ENCODE assay signal across 27 cellular contexts in genomic region chr6:158688860-158689259, GRCh38. TPM values are rescaled to one million over a fixed set of nuclear protein-coding genes. Genes with fewer than 3 reads are reported as not detected.
DNase-seq lines count a peak whose midpoint lies in the region; ATAC-seq, FAIRE-seq and TF ChIP-seq lines count a peak whose summit lies in the region.
"Had no signal": no experiment of that assay in that cellular context is flagged by ENCODE, and none has a peak within 500 bp of the region (broad histone marks: within the 10 kb centered on the region; RNA-seq: fewer than 3 reads in every experiment).

No MANE protein-coding gene starts in this region.

- WGBS in K562 (ENCODE audit: insufficient coverage, low coverage, missing lambda C conversion rate): 0% methylated on average over 1 of the region's 1 CpG

- POLR2A ChIA-PET in CD4-positive, alpha-beta memory T cell (lab: Charles Lee; ENCODE audit: partially characterized antibody): interaction anchor here (2.5 kb wide), 1 partner anchor 36 kb away, joined by 18 read pairs; no protein-coding TSS in a partner anchor
- POLR2A ChIA-PET in HEK293 (lab: Yijun Ruan, JAX) (no interaction called here), K562 (lab: Yijun Ruan, JAX) (interaction anchor here (0.8 kb wide), 1 partner anchor 20 kb away, joined by 3 read pairs; no protein-coding TSS in a partner anchor)

- H3K9ac ChIP-seq in K562 (ENCODE audit: insufficient read depth in 1 of 2, low read depth in 2 of 2, low read length in 2 of 2): no peak overlapping the region
- H3K9ac ChIP-seq: BLaER1 treated with 17β-estradiol and CSF1 and Interleukin-3, amounts not matched to agents 10 nM and 100 nM had no signal

- H3K9me3 Mint-ChIP-seq in CD4-positive, alpha-beta memory T cell: peaks cover 0 to 2% (median 0%) of the 10 kb centered on the region in 8 donors
- H3K9me3 Mint-ChIP-seq: activated CD4-positive, alpha-beta memory T cell treated with anti-CD3 and anti-CD28 coated beads for 36 hours; HFFc6 had no signal

- no peak for FAIRE-seq in K562 (lab: Jason Lieb, UNC)
- FAIRE-seq: GM12891, RCC 7860, TTC549 had no signal

- in situ Hi-C loops in K562 (cut with MboI): loop anchor here (5.0 to 25.0 kb wide), 2 partner anchors 423 to 477 kb away; no protein-coding TSS in a partner anchor

- H3K4me3 ChIP-seq in CD4-positive, alpha-beta memory T cell (ENCODE audit: low read length in 2 of 2): no peak overlapping the region
- no peak overlapping the region for H3K4me3 ChIP-seq in HEK293 (ENCODE audit: low read depth, low read length)
- no peak overlapping the region for H3K4me3 ChIP-seq in K562
- H3K4me3 ChIP-seq: BLaER1 treated with 17β-estradiol and CSF1 and Interleukin-3, amounts not matched to agents 10 nM and 100 nM; suprapubic skin had no signal

- no peak for TF ChIP-seq CTCF in HEK293 (tag by site-specific recombination; IDR thresholded peaks at IDR 0.05)
- no peak for TF ChIP-seq CTCF in K562 (IDR thresholded peaks at IDR 0.05 in 2 of 3, conservative IDR thresholded peaks at IDR 0.05 in 1 of 3; ENCODE audit: insufficient read depth in 2 of 3, low read depth in 1 of 3, low read length in 3 of 3)
- TF ChIP-seq CTCF in foreskin keratinocyte (conservative IDR thresholded peaks at IDR 0.05): no peak

- H4K20me1 ChIP-seq in K562 (replicated peaks; ENCODE audit: control insufficient read depth, insufficient read depth, low read length): no peaks in the 10 kb centered on the region
- H4K20me1 ChIP-seq: BLaER1 treated with 17β-estradiol and CSF1 and Interleukin-3, amounts not matched to agents 10 nM and 100 nM had no signal

- no peaks in the 10 kb centered on the region for H3K27me3 Mint-ChIP-seq in CD4-positive, alpha-beta memory T cell
- H3K27me3 Mint-ChIP-seq: activated CD4-positive, alpha-beta memory T cell treated with anti-CD3 and anti-CD28 coated beads for 36 hours had no signal

- peak overlapping the region in 1 of 8 donors; percentile 46 for H3K4me3 Mint-ChIP-seq in CD4-positive, alpha-beta memory T cell
- H3K4me3 Mint-ChIP-seq: activated CD4-positive, alpha-beta memory T cell treated with anti-CD3 and anti-CD28 coated beads for 36 hours; HFFc6; stimulated activated naive B cell treated with anti-CD40 and anti-IgM and Interleukin-4, amounts not matched to agents 10 μg/mL and 1 μg/mL and 100 μg/mL, for 72 hours had no signal

- H3K4me1 Mint-ChIP-seq in CD4-positive, alpha-beta memory T cell: peaks cover 40 to 72% (median 53%) of the 10 kb centered on the region in 4 donors

- no TSS peak for BruUV-seq in K562 (replicated peaks; lab: Mats Ljungman, UMichigan)

- CTCF ChIA-PET in CD4-positive, alpha-beta memory T cell (lab: Charles Lee; ENCODE audit: partially characterized antibody): interaction anchor here (1.4 to 7.6 kb wide), 4 partner anchors 13 to 468 kb away, joined by 3 to 220 read pairs (median 5); no protein-coding TSS in a partner anchor
- CTCF ChIA-PET in HEK293 (lab: Yijun Ruan, JAX): interaction anchor here (0.7 to 3.3 kb wide), 5 partner anchors 15 to 540 kb away, joined by 3 to 11 read pairs (median 7); no protein-coding TSS in a partner anchor
- CTCF ChIA-PET in K562 (lab: Yijun Ruan, JAX; ENCODE audit: low intra/inter-chr PET ratio): interaction anchor here (0.6 kb wide), 1 partner anchor 26 kb away, joined by 3 read pairs; no protein-coding TSS in a partner anchor

- peaks cover 2% of the 10 kb centered on the region for H3K36me3 ChIP-seq in CD4-positive, alpha-beta memory T cell (ENCODE audit: insufficient read depth, low read length)
- H3K36me3 ChIP-seq in HEK293 (ENCODE audit: control insufficient read depth in 2 of 2, insufficient read depth in 1 of 2, low read length in 2 of 2): no peaks in the 10 kb centered on the region
- H3K36me3 ChIP-seq in K562 (ENCODE audit: control insufficient read depth, insufficient read depth, low read length): no peaks in the 10 kb centered on the region
- H3K36me3 ChIP-seq: suprapubic skin had no signal

- ATAC-seq in K562: no peak
- ATAC-seq in foreskin keratinocyte: peak; percentile 68
- ATAC-seq in HG02642 (IDR thresholded peaks at IDR 0.05; ENCODE audit: poor library complexity, unreplicated experiment): no peak
- ATAC-seq: left cardiac atrium; sciatic nerve; stimulated activated naive B cell treated with anti-CD40 and anti-IgM and Interleukin-4, amounts not matched to agents 10 μg/mL and 1 μg/mL and 100 μg/mL, for 72 hours had no signal

- no peaks in the 10 kb centered on the region for H3K9me1 ChIP-seq in K562 (ENCODE audit: control insufficient read depth, insufficient read depth, low read length)

- no peaks in the 10 kb centered on the region for H3K27me3 ChIP-seq in CD4-positive, alpha-beta memory T cell (ENCODE audit: insufficient read depth, low read length)
- H3K27me3 ChIP-seq in K562 (ENCODE audit: control insufficient read depth in 2 of 2, insufficient read depth in 2 of 2, low read length in 2 of 2) (peaks cover 34 to 42% of the 10 kb centered on the region in 2 experiments), foreskin keratinocyte (no peaks in the 10 kb centered on the region)
- H3K27me3 ChIP-seq: suprapubic skin had no signal

- H3K4me1 ChIP-seq in CD4-positive, alpha-beta memory T cell (ENCODE audit: insufficient read depth, low read length): peaks cover 65% of the 10 kb centered on the region
- H3K4me1 ChIP-seq in HEK293 (ENCODE audit: control insufficient read depth, insufficient read depth, low read length): no peaks in the 10 kb centered on the region
- no peaks in the 10 kb centered on the region for H3K4me1 ChIP-seq in K562 (replicated peaks in 1 of 2; ENCODE audit: control insufficient read depth in 2 of 2, insufficient read depth in 2 of 2, low read length in 2 of 2)
- peaks cover 3% of the 10 kb centered on the region for H3K4me1 ChIP-seq in foreskin keratinocyte
- H3K4me1 ChIP-seq: suprapubic skin had no signal

- intact Hi-C loops in CD4-positive, alpha-beta memory T cell (cut with micrococcal nuclease): no loop called here
- intact Hi-C loops in K562 (cut with micrococcal nuclease): loop anchor here (2.0 kb wide), 1 partner anchor 28 kb away; no protein-coding TSS in a partner anchor

- no peaks in the 10 kb centered on the region for H3K79me2 ChIP-seq in K562 (ENCODE audit: control insufficient read depth, insufficient read depth, low read length)

- TF ChIP-seq POLR2A in K562 (conservative IDR thresholded peaks at IDR 0.05): no peak

- peak in 1 of 5 donors; percentile 36 for DNase-seq in CD4-positive, alpha-beta memory T cell
- no peak for DNase-seq in K562 (ENCODE audit: extremely low read depth in 1 of 4, low spot score in 3 of 4)
- DNase-seq in foreskin keratinocyte: peak in 1 of 2 donors; percentile 53
- no peak for DNase-seq in stimulated activated CD4-positive, alpha-beta T cell treated with anti-CD3 and anti-CD28 coated beads, Interleukin-4, amount 100 ng/mL, for 24 hours
- DNase-seq in germinal center (ENCODE audit: low spot score): no peak
- no peak for DNase-seq in NCI-H774 (lab: John Stamatoyannopoulos, UW)
- DNase-seq: activated CD4-positive, alpha-beta memory T cell treated with anti-CD3 and anti-CD28 coated beads for 36 hours; activated effector memory CD4-positive, alpha-beta T cell treated with anti-CD3 and anti-CD28 coated beads, Interleukin-2, amount 50 U/mL, for 16 hours; Calu3; foreskin melanocyte; HFFc6; left cardiac atrium; mesenchymal stem cell; NCI-H2029; NCI-H526 treated with DMSO at 0.1 percent for 48 hours; stimulated activated CD4-positive, alpha-beta T cell treated with anti-CD3 and anti-CD28 coated beads, Interleukin-12 subunit alpha, Interleukin-12 subunit beta, amount 100 ng/mL, for 4 hours; stimulated activated CD4-positive, alpha-beta T cell treated with anti-CD3 and anti-CD28 coated beads, Interleukin-4, amount 100 ng/mL, for 4 hours; stimulated activated naive B cell treated with anti-CD40 and anti-IgM and Interleukin-4, amounts not matched to agents 10 μg/mL and 1 μg/mL and 100 μg/mL, for 72 hours had no signal

- H3K27ac Mint-ChIP-seq in CD4-positive, alpha-beta memory T cell: peak overlapping the region; percentile 70 to 100 (median 98)
- H3K27ac Mint-ChIP-seq: activated CD4-positive, alpha-beta memory T cell treated with anti-CD3 and anti-CD28 coated beads for 36 hours; HFFc6; stimulated activated naive B cell treated with anti-CD40 and anti-IgM and Interleukin-4, amounts not matched to agents 10 μg/mL and 1 μg/mL and 100 μg/mL, for 72 hours had no signal

- H3K4me2 ChIP-seq in K562 (ENCODE audit: insufficient read depth, low read length): no peak overlapping the region

- TF ChIP-seq RAD21 in K562 (CRISPR knock-in tag; conservative IDR thresholded peaks at IDR 0.05 in 1 of 2, IDR thresholded peaks at IDR 0.05 in 1 of 2): no peak

- TF ChIP-seq EP300 in K562 (IDR thresholded peaks at IDR 0.05; ENCODE audit: low read length): no peak

- H3K9me3 ChIP-seq in CD4-positive, alpha-beta memory T cell (ENCODE audit: control insufficient read depth in 1 of 2, low read length in 2 of 2): no peaks in the 10 kb centered on the region
- H3K9me3 ChIP-seq in HEK293 (ENCODE audit: control insufficient read depth, insufficient read depth, low read depth, low read length): no peaks in the 10 kb centered on the region
- H3K9me3 ChIP-seq in K562 (replicated peaks; ENCODE audit: control insufficient read depth, insufficient read depth, low read depth, low read length): no peaks in the 10 kb centered on the region
- H3K9me3 ChIP-seq: BLaER1 treated with 17β-estradiol and CSF1 and Interleukin-3, amounts not matched to agents 10 nM and 100 nM; suprapubic skin had no signal

- H2AFZ ChIP-seq in K562 (ENCODE audit: low read depth, low read length): no peak overlapping the region

- H3K36me3 Mint-ChIP-seq in CD4-positive, alpha-beta memory T cell: peaks cover 6 to 26% of the 10 kb centered on the region in 2 donors

- peak overlapping the region; percentile 85 for H3K27ac ChIP-seq in CD4-positive, alpha-beta memory T cell (ENCODE audit: low read depth, low read length)
- no peak overlapping the region for H3K27ac ChIP-seq in HEK293 (ENCODE audit: extremely low read depth, low read depth, low read length)
- H3K27ac ChIP-seq in K562 (ENCODE audit: extremely low read depth, low read depth, low read length): no peak overlapping the region
- peak overlapping the region; percentile 73 for H3K27ac ChIP-seq in foreskin keratinocyte
- H3K27ac ChIP-seq: epithelial cell of prostate, suprapubic skin had no signal

RNA-seq across cellular contexts. Expression of gene SYTL3, which starts 39.0 kb away (rescaled TPM):
- total RNA-seq in CD4-positive, alpha-beta memory T cell: 10 to 100 TPM; 22.2 to 24.3 TPM
- 10 to 100 TPM; 11.9 to 13.3 TPM for polyA plus RNA-seq in CD4-positive, alpha-beta memory T cell
- 0.62 and 0.69 TPM in 2 replicates for total RNA-seq in K562 (2011; cell fraction: chromatin; rRNA removed; ENCODE audit: low replicate concordance)
- 0.13 and 0.50 TPM in 2 replicates for total RNA-seq in K562 (2011; cell fraction: nucleolus; rRNA removed)
- total RNA-seq in K562 (2011; cell fraction: nucleoplasm; rRNA removed): 0.15 and 0.38 TPM in 2 replicates
- total RNA-seq in K562 (2014; rRNA removed) (0.05 and 0.61 TPM in 2 replicates), K562 (2014; rRNA removed; fragmentation: Illumina TruSeq; extraction: Trizol) (0.16 and 0.25 TPM in 2 replicates), K562 (2015; rRNA removed; fragmentation: Illumina TruSeq; extraction: Trizol) (0.11 and 0.18 TPM in 2 replicates), K562 (2021) (0.11 and 0.35 TPM in 2 replicates), foreskin keratinocyte (0.95 and 1.1 TPM in 2 replicates)
- polyA plus RNA-seq in K562 (2011; rRNA removed) (0.12 and 0.46 TPM in 2 replicates), K562 (2014; fragmentation: Illumina TruSeq; extraction: Trizol) (0.16 and 0.17 TPM in 2 replicates), K562 (2014; fragmentation: Nextera tagmentation; extraction: Ambion mirVana) (under 1 TPM in 1 of 2 experiments, not detected in 1; 0.06 TPM), K562 (2014; rRNA removed) (0.04 TPM in 2 replicates), foreskin keratinocyte (0.80 and 1.0 TPM in 2 replicates)
- polyA plus RNA-seq in K562 (2011; cell fraction: cytosol; rRNA removed): 0.22 and 0.39 TPM in 2 replicates
- 0.24 and 0.38 TPM in 2 replicates for polyA plus RNA-seq in K562 (2011; cell fraction: nucleus; rRNA removed)
- polyA plus RNA-seq in K562 (2012): 0.17 and 0.35 TPM in 2 replicates
- 0.21 and 0.39 TPM in 2 replicates for polyA minus RNA-seq in K562 (2011; rRNA and poly(A)+ RNA removed)
- not detected in 2 replicates for polyA minus RNA-seq in K562 (2011; cell fraction: cytosol; rRNA and poly(A)+ RNA removed)
- polyA minus RNA-seq in K562 (2011; cell fraction: nucleus; rRNA and poly(A)+ RNA removed): 0.13 and 0.33 TPM in 2 replicates

RNA-seq across cellular contexts. Expression of gene DYNLT1, which starts 44.3 kb away (rescaled TPM):
- total RNA-seq in CD4-positive, alpha-beta memory T cell: 10 to 100 TPM; 78.8 to 90.4 TPM
- polyA plus RNA-seq in CD4-positive, alpha-beta memory T cell: 100 to 1,000 TPM in 1 of 2 donors, 10 to 100 TPM in 1; 93.8 to 105 TPM
- 58.0 and 71.5 TPM in 2 replicates for total RNA-seq in K562 (2011; cell fraction: chromatin; rRNA removed; ENCODE audit: low replicate concordance)
- 42.2 and 43.2 TPM in 2 replicates for total RNA-seq in K562 (2011; cell fraction: nucleolus; rRNA removed)
- total RNA-seq in K562 (2011; cell fraction: nucleoplasm; rRNA removed): 65.8 and 91.8 TPM in 2 replicates
- 42.2 and 50.0 TPM in 2 replicates for total RNA-seq in K562 (2014; rRNA removed)
- 70.3 and 75.7 TPM in 2 replicates for total RNA-seq in K562 (2014; rRNA removed; fragmentation: Illumina TruSeq; extraction: Trizol)
- 52.8 and 57.3 TPM in 2 replicates for total RNA-seq in K562 (2015; rRNA removed; fragmentation: Illumina TruSeq; extraction: Trizol)
- total RNA-seq in K562 (2021): 98.5 and 103 TPM in 2 replicates
- 324 and 368 TPM in 2 replicates for polyA plus RNA-seq in K562 (2011; rRNA removed)
- 189 and 261 TPM in 2 replicates for polyA plus RNA-seq in K562 (2011; cell fraction: cytosol; rRNA removed)
- polyA plus RNA-seq in K562 (2011; cell fraction: nucleus; rRNA removed): 136 and 203 TPM in 2 replicates
- polyA plus RNA-seq in K562 (2012): 107 and 174 TPM in 2 replicates
- 130 TPM in 2 replicates for polyA plus RNA-seq in K562 (2014; fragmentation: Illumina TruSeq; extraction: Trizol)
- polyA plus RNA-seq in K562 (2014; fragmentation: Nextera tagmentation; extraction: Ambion mirVana): 100 to 1,000 TPM; 489 to 583 TPM
- polyA plus RNA-seq in K562 (2014; rRNA removed): 127 and 142 TPM in 2 replicates
- 150 and 163 TPM in 2 replicates for polyA minus RNA-seq in K562 (2011; rRNA and poly(A)+ RNA removed)
- 30.3 and 31.2 TPM in 2 replicates for polyA minus RNA-seq in K562 (2011; cell fraction: cytosol; rRNA and poly(A)+ RNA removed)
- 17.0 and 23.3 TPM in 2 replicates for polyA minus RNA-seq in K562 (2011; cell fraction: nucleus; rRNA and poly(A)+ RNA removed)
- total RNA-seq in foreskin keratinocyte: 114 and 123 TPM in 2 replicates
- polyA plus RNA-seq in foreskin keratinocyte: 208 and 222 TPM in 2 replicates

Comparison
In these comparisons a context has a peak if more than half of its experiments do, and no peak if none do; other contexts are left out.
1. H3K27ac ChIP-seq: peak in CD4-positive, alpha-beta memory T cell (single experiment) and foreskin keratinocyte (single experiment); none in HEK293 (single experiment) and K562 (single experiment).
2. RNA of gene SYTL3, which starts 39.0 kb away (total RNA-seq): 22.2 to 24.3 TPM in CD4-positive, alpha-beta memory T cell; 0.95 to 1.1 TPM in foreskin keratinocyte and 0.05 to 0.69 TPM in K562; every median in the first group is over 10 times any median in the second.